ENCODE assay signal across 17 cellular contexts in the genomic region with DNA sequence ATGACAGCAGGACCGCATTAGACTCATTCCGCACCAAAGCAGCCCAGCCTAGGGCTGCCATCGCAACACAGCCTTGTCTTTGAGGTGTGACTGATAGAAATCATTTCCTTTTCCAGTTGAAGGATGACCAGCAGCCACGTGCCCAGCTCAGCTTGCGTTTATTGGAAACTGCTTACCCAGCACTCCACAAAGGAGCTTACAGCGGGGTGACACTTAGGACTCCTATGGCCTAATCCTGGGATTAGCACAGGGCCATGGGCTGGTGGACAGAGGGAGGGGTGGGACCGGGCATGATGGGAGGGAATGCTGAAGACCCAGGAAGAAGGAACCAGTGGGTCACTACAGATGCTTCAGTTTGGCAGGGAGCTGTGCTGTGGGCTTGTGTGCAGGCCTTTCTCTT. TPM values are rescaled to one million over a fixed set of nuclear protein-coding genes. Genes with fewer than 3 reads are reported as not detected.
DNase-seq lines count a peak whose midpoint lies in the region; ATAC-seq lines count a peak whose summit lies in the region.
"Had no signal": no experiment of that assay in that cellular context is flagged by ENCODE, and none has a peak within 500 bp of the region (broad histone marks: within the 10 kb centered on the region; RNA-seq: fewer than 3 reads in every experiment).

No MANE protein-coding gene starts in this region.

- H3K4me2 ChIP-seq in mesenchymal stem cell (ENCODE audit: low read length, poor library complexity, severe bottlenecking), result no peak overlapping the region
- H3K4me2 ChIP-seq: BLaER1 had no signal

- H3K9me3 ChIP-seq in mesenchymal stem cell (ENCODE audit: control insufficient read depth, low read length), result no peaks in the 10 kb centered on the region
- H3K9me3 ChIP-seq: BLaER1, Caco-2 had no signal

- H3K9ac ChIP-seq in mesenchymal stem cell (ENCODE audit: low read length), result no peak overlapping the region
- H3K9ac ChIP-seq: BLaER1, GM23248 had no signal

- no peak overlapping the region for H3K27ac ChIP-seq in mesenchymal stem cell (ENCODE audit: low read length, poor library complexity, severe bottlenecking)
- H3K27ac ChIP-seq: 22Rv1, BLaER1, GM23248 had no signal

- no peak overlapping the region for H2BK5ac ChIP-seq in mesenchymal stem cell (ENCODE audit: low read depth, low read length, poor library complexity, severe bottlenecking)

- DNase-seq in NCI-H524 (lab: John Stamatoyannopoulos, UW), result peak; percentile 4 to 31
- no peak for DNase-seq in NCI-H524 treated with DMSO at 0.1 percent for 48 hours (lab: John Stamatoyannopoulos, UW)
- no peak for DNase-seq in mesenchymal stem cell
- DNase-seq in posterior vena cava (ENCODE audit: low spot score), result peak; percentile 55
- DNase-seq in DMS 273 treated with DMSO at 0.1 percent for 48 hours (lab: John Stamatoyannopoulos, UW), result no peak
- no peak for DNase-seq in NCI-H510A treated with DMSO at 0.1 percent for 48 hours (lab: John Stamatoyannopoulos, UW)
- DNase-seq: AML-193; Caco-2; CD8-positive, alpha-beta memory T cell; GM23248; H7; IMR-90 had no signal

- intact Hi-C loops in posterior vena cava (cut with DNase I), result no loop called here

- no peak overlapping the region for H3K18ac ChIP-seq in mesenchymal stem cell (ENCODE audit: low read depth in 1 of 2, low read length in 2 of 2)

- H3K27me3 ChIP-seq in mesenchymal stem cell (ENCODE audit: control insufficient read depth in 1 of 2, insufficient read depth in 1 of 2, low read length in 2 of 2), result peaks cover 0 to 14% of the 10 kb centered on the region in 2 experiments
- H3K27me3 ChIP-seq: BLaER1 had no signal

- WGBS in mesenchymal stem cell, result 96% methylated on average over 7 of the region's 7 CpGs

- H4K8ac ChIP-seq in mesenchymal stem cell (ENCODE audit: low read length), result no peak overlapping the region

- H3K79me1 ChIP-seq in mesenchymal stem cell (replicated peaks; ENCODE audit: low read length, poor library complexity, severe bottlenecking), result no peaks in the 10 kb centered on the region

- H2AK5ac ChIP-seq in mesenchymal stem cell (ENCODE audit: low read length, severe bottlenecking), result peak overlapping the region; percentile 20

- H3K36me3 ChIP-seq in mesenchymal stem cell (ENCODE audit: control insufficient read depth in 1 of 2, insufficient read depth in 2 of 2, low read depth in 1 of 2, low read length in 2 of 2), result no peaks in the 10 kb centered on the region
- H3K36me3 ChIP-seq: BLaER1 had no signal

- no peak overlapping the region for H3K14ac ChIP-seq in mesenchymal stem cell (ENCODE audit: low read length in 2 of 2)

- H2BK120ac ChIP-seq in mesenchymal stem cell (ENCODE audit: low read depth, low read length), result no peak overlapping the region

- no peak for ATAC-seq in GM19397 (IDR thresholded peaks at IDR 0.05; ENCODE audit: unreplicated experiment)

- peaks cover 10% of the 10 kb centered on the region for H3K4me1 ChIP-seq in mesenchymal stem cell (ENCODE audit: control insufficient read depth, insufficient read depth, low read depth, low read length)
- H3K4me1 ChIP-seq: BLaER1, Caco-2 had no signal

- H2BK12ac ChIP-seq in mesenchymal stem cell (ENCODE audit: low read length in 2 of 2), result peak overlapping the region in 1 of 2 experiments; percentile 47

- H3K4ac ChIP-seq in mesenchymal stem cell (ENCODE audit: low read depth in 1 of 2, low read length in 2 of 2), result no peak overlapping the region

- no peak overlapping the region for H2BK15ac ChIP-seq in mesenchymal stem cell (ENCODE audit: low read depth, poor library complexity, severe bottlenecking)

- H3K4me3 ChIP-seq in mesenchymal stem cell (ENCODE audit: insufficient read depth in 1 of 2, low read depth in 1 of 2, low read length in 2 of 2), result no peak overlapping the region
- H3K4me3 ChIP-seq: BLaER1, GM23248 had no signal

- H4K91ac ChIP-seq in mesenchymal stem cell (ENCODE audit: low read length), result no peak overlapping the region

- H3K23ac ChIP-seq in mesenchymal stem cell (ENCODE audit: low read length in 2 of 2), result no peak overlapping the region

- H2AFZ ChIP-seq in mesenchymal stem cell (ENCODE audit: low read depth, low read length), result no peak overlapping the region
- H2AFZ ChIP-seq: GM23248 had no signal

RNA-seq across cellular contexts. Expression of a gene that starts 7.5 kb away (rescaled TPM):
- polyA plus RNA-seq in mesenchymal stem cell (2013, experiment 1 of 2), result 1.4 TPM
- 1.4 TPM for polyA plus RNA-seq in mesenchymal stem cell (2013, experiment 2 of 2)
- under 1 TPM; 0.33 to 0.74 TPM for total RNA-seq in posterior vena cava
- total RNA-seq: Caco-2; CD8-positive, alpha-beta memory T cell; Daoy; GM23248; H7; HT-29; IMR-90 had no signal
- polyA plus RNA-seq: CD8-positive, alpha-beta memory T cell; GM23248; IMR-90 had no signal

Comparison
In these comparisons a context has a peak if more than half of its experiments do, and no peak if none do; other contexts are left out.
1. DNase-seq: peak in NCI-H524 (2 of 2) and posterior vena cava (single experiment); none in NCI-H524 treated with DMSO at 0.1 percent for 48 hours (single experiment), mesenchymal stem cell (single experiment), DMS 273 treated with DMSO at 0.1 percent for 48 hours (single experiment) and NCI-H510A treated with DMSO at 0.1 percent for 48 hours (single experiment).